8 cellular contexts compared by ENCODE assay signal in the genomic region with DNA sequence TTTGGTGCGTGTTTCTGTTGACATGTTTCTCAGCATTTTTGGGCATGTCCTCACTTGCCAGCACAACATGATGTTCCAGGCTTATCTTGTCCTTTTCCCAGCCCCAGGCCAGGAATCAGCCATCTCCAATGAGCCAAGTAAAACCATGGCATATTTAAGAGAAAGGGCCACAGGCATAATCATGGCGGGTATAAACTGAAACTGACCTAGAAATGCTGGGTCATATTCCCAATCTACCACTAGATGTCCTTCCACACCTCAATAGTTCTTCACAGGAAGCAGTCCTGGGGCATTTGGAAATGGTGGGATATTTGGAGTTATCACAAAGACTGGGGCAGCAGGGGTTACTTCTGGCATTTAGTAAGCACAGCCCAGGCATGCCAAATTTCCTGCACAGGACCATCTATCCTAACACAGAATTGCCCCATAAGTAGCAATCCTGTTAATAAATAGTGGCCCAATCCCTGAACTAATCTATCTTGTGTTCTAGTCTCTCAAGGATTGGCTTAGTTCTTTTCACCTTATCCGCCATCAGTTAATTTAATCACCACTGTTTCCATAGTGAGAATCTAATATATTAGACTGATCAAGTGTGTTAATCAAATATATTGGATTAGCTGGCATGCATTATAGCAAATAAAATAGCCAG.
A peak's percentile ranks its signal among the peaks of the same experiment; 100 is the strongest.
DNase-seq lines count a peak whose midpoint lies in the region; ATAC-seq and TF ChIP-seq lines count a peak whose summit lies in the region.

No MANE protein-coding gene starts in this region.

- H3K27ac ChIP-seq in Peyer's patch: no peak overlapping the region

- TF ChIP-seq POLR2A in Peyer's patch (IDR thresholded peaks at IDR 0.05): no peak

- H3K36me3 ChIP-seq in Peyer's patch: no peaks in the 10 kb centered on the region

- ATAC-seq in HG03280 (IDR thresholded peaks at IDR 0.05; ENCODE audit: unreplicated experiment) (peak; percentile 48), GM19324 (IDR thresholded peaks at IDR 0.05; ENCODE audit: low FRiP score, unreplicated experiment) (no peak), HG03460 (IDR thresholded peaks at IDR 0.05; ENCODE audit: unreplicated experiment) (no peak)

- DNase-seq in ELR (ENCODE audit: low read depth) (peak; percentile 64), Peyer's patch (no peak), fibroblast of pulmonary artery (ENCODE audit: low read depth) (peak; percentile 70), retinal pigment epithelial cell (ENCODE audit: low read depth) (no peak)
- DNase-seq in activated CD8-positive, alpha-beta memory T cell treated with anti-CD3 and anti-CD28 coated beads, Interleukin-2, amount 50 U/mL, for 48 hours: no peak

- H3K9me3 ChIP-seq in Peyer's patch: no peaks in the 10 kb centered on the region

- H3K4me1 ChIP-seq in Peyer's patch: no peaks in the 10 kb centered on the region

- H3K27me3 ChIP-seq in Peyer's patch: no peaks in the 10 kb centered on the region

- H3K4me3 ChIP-seq in Peyer's patch: no peak overlapping the region
- no peak overlapping the region for H3K4me3 ChIP-seq in fibroblast of pulmonary artery (replicated peaks; ENCODE audit: low read depth, low read length)
- H3K4me3 ChIP-seq in retinal pigment epithelial cell (ENCODE audit: low read length): no peak overlapping the region

- peak in 4 of 6 experiments; percentile 23 to 39 (median 33) for TF ChIP-seq CTCF in Peyer's patch (IDR thresholded peaks at IDR 0.05)
- peak; percentile 82 for TF ChIP-seq CTCF in fibroblast of pulmonary artery (IDR thresholded peaks at IDR 0.05; ENCODE audit: low read length, missing control alignments)
- peak; percentile 72 for TF ChIP-seq CTCF in retinal pigment epithelial cell (conservative IDR thresholded peaks at IDR 0.05; ENCODE audit: low read depth, low read length)

Comparison
In these comparisons a context has a peak if more than half of its experiments do, and no peak if none do; other contexts are left out.
1. DNase-seq: peak in ELR (single experiment) and fibroblast of pulmonary artery (single experiment); none in Peyer's patch (0 of 3), retinal pigment epithelial cell (single experiment) and activated CD8-positive, alpha-beta memory T cell treated with anti-CD3 and anti-CD28 coated beads, Interleukin-2, amount 50 U/mL, for 48 hours (single experiment).
2. Peak in every context shown above with its lines, with median percentiles within 50 percentile points of each other: CTCF ChIP-seq.